In genomic region chr12:89756638-89757321, GRCh38 we compare ENCODE assay signal across 8 cellular contexts.
DNase-seq lines count a peak whose midpoint lies in the region; ATAC-seq and TF ChIP-seq lines count a peak whose summit lies in the region.

No MANE protein-coding gene starts in this region.

- peak overlapping the region; percentile 81 for H3K27ac Mint-ChIP-seq in activated T-cell treated with anti-CD3 and anti-CD28 coated beads, Interleukin-2, amount 50 U/mL, for 24 hours

- no peaks in the 10 kb centered on the region for H3K9me3 Mint-ChIP-seq in activated T-cell treated with anti-CD3 and anti-CD28 coated beads, Interleukin-2, amount 50 U/mL, for 24 hours

- DNase-seq in activated CD4-positive, alpha-beta T cell treated with anti-CD3 and anti-CD28 coated beads for 4 hours: peak; percentile 32 to 38
- no peak for DNase-seq in activated CD4-positive, alpha-beta T cell treated with anti-CD3 and anti-CD28 coated beads, Interleukin-2, amount 50 U/mL, for 4 hours
- DNase-seq in activated T-cell treated with anti-CD3 and anti-CD28 coated beads, Interleukin-2, amount 50 U/mL, for 24 hours: no peak
- peak; percentile 74 for DNase-seq in kidney glomerular epithelial cell (lab: John Stamatoyannopoulos, UW)
- DNase-seq in NCI-H774 (lab: John Stamatoyannopoulos, UW): no peak
- DNase-seq in NCI-H82 treated with DMSO at 0.1 percent for 48 hours (lab: John Stamatoyannopoulos, UW; ENCODE audit: unreplicated experiment): no peak

- H3K36me3 Mint-ChIP-seq in activated T-cell treated with anti-CD3 and anti-CD28 coated beads, Interleukin-2, amount 50 U/mL, for 24 hours (ENCODE audit: low read depth): no peaks in the 10 kb centered on the region

- no peak for TF ChIP-seq RAD21 in Ishikawa (IDR thresholded peaks at IDR 0.05; ENCODE audit: low read depth)

- peaks cover 38% of the 10 kb centered on the region for H3K4me1 Mint-ChIP-seq in activated T-cell treated with anti-CD3 and anti-CD28 coated beads, Interleukin-2, amount 50 U/mL, for 24 hours (ENCODE audit: low read depth)

- TF ChIP-seq EP300 in Ishikawa (IDR thresholded peaks at IDR 0.05; ENCODE audit: borderline replicate concordance): no peak

- no peaks in the 10 kb centered on the region for H3K27me3 Mint-ChIP-seq in activated T-cell treated with anti-CD3 and anti-CD28 coated beads, Interleukin-2, amount 50 U/mL, for 24 hours

- peak; percentile 92 for ATAC-seq in GM21737 (IDR thresholded peaks at IDR 0.05; ENCODE audit: unreplicated experiment)

- peak overlapping the region; percentile 6 for H3K4me3 Mint-ChIP-seq in activated T-cell treated with anti-CD3 and anti-CD28 coated beads, Interleukin-2, amount 50 U/mL, for 24 hours

TF ChIP-seq in Ishikawa, 13 proteins besides CTCF, POLR2A, EP300 and RAD21:
- TF ChIP-seq YY1 (IDR thresholded peaks at IDR 0.05; ENCODE audit: low read depth): no peak
- peak; percentile 78 for TF ChIP-seq CEBPB (IDR thresholded peaks at IDR 0.05)

Comparison
In these comparisons a context has a peak if more than half of its experiments do, and no peak if none do; other contexts are left out.
1. DNase-seq: peak in activated CD4-positive, alpha-beta T cell treated with anti-CD3 and anti-CD28 coated beads for 4 hours (2 of 2) and kidney glomerular epithelial cell (single experiment); none in activated CD4-positive, alpha-beta T cell treated with anti-CD3 and anti-CD28 coated beads, Interleukin-2, amount 50 U/mL, for 4 hours (0 of 2), activated T-cell treated with anti-CD3 and anti-CD28 coated beads, Interleukin-2, amount 50 U/mL, for 24 hours (single experiment), NCI-H774 (single experiment) and NCI-H82 treated with DMSO at 0.1 percent for 48 hours (single experiment).